In genomic region chr16:68264128-68265077, GRCh38 we compare ENCODE assay signal across 8 cellular contexts. TPM values are rescaled to one million over a fixed set of nuclear protein-coding genes. Genes with fewer than 3 reads are reported as not detected.
DNase-seq lines count a peak whose midpoint lies in the region; ATAC-seq and TF ChIP-seq lines count a peak whose summit lies in the region.

TSS of gene SLC7A6 (plus strand) at chr16:68264526. CDS start at chr16:68274727, 10,201 bp downstream.

- H3K9me3 Mint-ChIP-seq in CD4-positive, CD25-positive, alpha-beta regulatory T cell = no peaks in the 10 kb centered on the region
- no peaks in the 10 kb centered on the region for H3K9me3 Mint-ChIP-seq in neural progenitor cell

- H3K27me3 ChIP-seq in CD4-positive, CD25-positive, alpha-beta regulatory T cell (ENCODE audit: control insufficient read depth, insufficient read depth, low read length) = no peaks in the 10 kb centered on the region
- H3K27me3 ChIP-seq in RWPE2 (ENCODE audit: insufficient read depth, poor library complexity, severe bottlenecking) (no peaks in the 10 kb centered on the region), neural progenitor cell (peaks cover 24% of the 10 kb centered on the region)

- peak within 1 kb of the TSS; percentile 94 for H3K27ac ChIP-seq in CD4-positive, CD25-positive, alpha-beta regulatory T cell (ENCODE audit: insufficient read depth, low read length, poor library complexity, severe bottlenecking)
- H3K27ac ChIP-seq in RWPE2 (ENCODE audit: poor library complexity, severe bottlenecking) (peak within 1 kb of the TSS; percentile 89), neural progenitor cell (no peak within 1 kb of the TSS)

- no peaks in the 10 kb centered on the region for H3K27me3 Mint-ChIP-seq in CD4-positive, CD25-positive, alpha-beta regulatory T cell
- peaks cover 18% of the 10 kb centered on the region for H3K27me3 Mint-ChIP-seq in neural progenitor cell (ENCODE audit: insufficient read depth, low read depth)

- H3F3A ChIP-seq in neural progenitor cell (ENCODE audit: low read depth) = peaks cover 20% of the 10 kb centered on the region

- H3K4me3 Mint-ChIP-seq in CD4-positive, CD25-positive, alpha-beta regulatory T cell = peak within 1 kb of the TSS; percentile 93 to 97 (median 96)
- H3K4me3 Mint-ChIP-seq in neural progenitor cell = peak within 1 kb of the TSS; percentile 96

- peaks cover 9% of the 10 kb centered on the region for H3K36me3 ChIP-seq in CD4-positive, CD25-positive, alpha-beta regulatory T cell (ENCODE audit: control insufficient read depth, insufficient read depth, low read length)
- H3K36me3 ChIP-seq in RWPE2 (ENCODE audit: low read depth) = peaks cover 17% of the 10 kb centered on the region
- H3K36me3 ChIP-seq in neural progenitor cell = no peaks in the 10 kb centered on the region

- peaks cover 15% of the 10 kb centered on the region for H3K36me3 Mint-ChIP-seq in CD4-positive, CD25-positive, alpha-beta regulatory T cell
- H3K36me3 Mint-ChIP-seq in neural progenitor cell = no peaks in the 10 kb centered on the region

- peak within 1 kb of the TSS; percentile 92 for H3K4me2 ChIP-seq in neural progenitor cell

- H3K27ac Mint-ChIP-seq in CD4-positive, CD25-positive, alpha-beta regulatory T cell = peak within 1 kb of the TSS; percentile 96 to 98 (median 98)
- peak within 1 kb of the TSS; percentile 87 for H3K27ac Mint-ChIP-seq in neural progenitor cell

- H3K79me2 ChIP-seq in neural progenitor cell (ENCODE audit: low read depth) = peaks cover 24% of the 10 kb centered on the region

- ATAC-seq in CD4-positive, CD25-positive, alpha-beta regulatory T cell (ENCODE audit: low read depth in 2 of 2) = peak; percentile 74 to 79
- ATAC-seq in HG03460 (IDR thresholded peaks at IDR 0.05; ENCODE audit: unreplicated experiment) (peak; percentile 51), RWPE2 (ENCODE audit: low read depth) (peak; percentile 51)

- H3K4me1 Mint-ChIP-seq in CD4-positive, CD25-positive, alpha-beta regulatory T cell = peaks cover 18 to 60% (median 38%) of the 10 kb centered on the region in 4 donors
- peaks cover 29% of the 10 kb centered on the region for H3K4me1 Mint-ChIP-seq in neural progenitor cell

- H4K20me1 ChIP-seq in neural progenitor cell (ENCODE audit: low read depth) = peaks cover 3% of the 10 kb centered on the region

- peak within 1 kb of the TSS; percentile 97 for H3K4me3 ChIP-seq in CD4-positive, CD25-positive, alpha-beta regulatory T cell (ENCODE audit: low read depth, low read length)
- H3K4me3 ChIP-seq in RWPE2 (ENCODE audit: severe bottlenecking) (peak within 1 kb of the TSS; percentile 91), foreskin fibroblast (ENCODE audit: low read depth in 1 of 2, low read length in 2 of 2) (peak within 1 kb of the TSS; percentile 86 to 91), neural progenitor cell (peak within 1 kb of the TSS; percentile 93)

- H3K4me1 ChIP-seq in CD4-positive, CD25-positive, alpha-beta regulatory T cell (ENCODE audit: control insufficient read depth, insufficient read depth, low read length, poor library complexity, severe bottlenecking) = peaks cover 56% of the 10 kb centered on the region
- H3K4me1 ChIP-seq in RWPE2 (ENCODE audit: insufficient read depth, poor library complexity, severe bottlenecking) (peaks cover 4% of the 10 kb centered on the region), neural progenitor cell (peaks cover 13% of the 10 kb centered on the region)

- TF ChIP-seq CTCF in RWPE2 (IDR thresholded peaks at IDR 0.05; ENCODE audit: poor library complexity, severe bottlenecking) = peak; percentile 82
- peak; percentile 71 for TF ChIP-seq CTCF in foreskin fibroblast (IDR thresholded peaks at IDR 0.05; ENCODE audit: low read depth, low read length)
- TF ChIP-seq CTCF in neural progenitor cell (IDR thresholded peaks at IDR 0.05) = peak; percentile 67

- peak within 1 kb of the TSS; percentile 62 for H3K9ac ChIP-seq in neural progenitor cell

- H2AFZ ChIP-seq in neural progenitor cell (replicated peaks) = peak within 1 kb of the TSS; percentile 93

- H3K9me3 ChIP-seq in CD4-positive, CD25-positive, alpha-beta regulatory T cell (ENCODE audit: control insufficient read depth in 2 of 2, low read length in 2 of 2) = no peaks in the 10 kb centered on the region
- H3K9me3 ChIP-seq in RWPE2 (ENCODE audit: severe bottlenecking) (no peaks in the 10 kb centered on the region), neural progenitor cell (ENCODE audit: low read depth) (no peaks in the 10 kb centered on the region)

- peak; percentile 81 to 85 (median 84) for DNase-seq in CD4-positive, CD25-positive, alpha-beta regulatory T cell
- peak; percentile 87 for DNase-seq in GM19240 (ENCODE audit: insufficient read length, low spot score)
- peak; percentile 70 for DNase-seq in RWPE2 (ENCODE audit: low spot score)
- peak; percentile 95 for DNase-seq in activated effector memory CD4-positive, alpha-beta T cell treated with anti-CD3 and anti-CD28 coated beads, Interleukin-2, amount 50 U/mL, for 16 hours
- peak; percentile 72 to 93 for DNase-seq in foreskin fibroblast
- peak; percentile 90 for DNase-seq in neural progenitor cell (ENCODE audit: low spot score)
- peak; percentile 40 for DNase-seq in stromal cell of bone marrow (ENCODE audit: low read depth)

RNA-seq across cellular contexts. Expression of gene SLC7A6, which starts in this region (rescaled TPM):
- total RNA-seq in CD4-positive, CD25-positive, alpha-beta regulatory T cell = 141 TPM
- polyA plus RNA-seq in CD4-positive, CD25-positive, alpha-beta regulatory T cell = 10 to 100 TPM; 10.7 to 21.4 (median 17.4) TPM
- 5.6 and 13.7 TPM in 2 replicates for total RNA-seq in neural progenitor cell (ENCODE audit: low replicate concordance)

Comparison
In these comparisons a context has a peak if more than half of its experiments do, and no peak if none do; other contexts are left out.
1. DNase-seq: peak in every context shown above with its lines; median percentile 95 in activated effector memory CD4-positive, alpha-beta T cell treated with anti-CD3 and anti-CD28 coated beads, Interleukin-2, amount 50 U/mL, for 16 hours; 90 in neural progenitor cell; 87 in GM19240; 84 in CD4-positive, CD25-positive, alpha-beta regulatory T cell; 82 in foreskin fibroblast; 70 in RWPE2; 40 in stromal cell of bone marrow.